3 cellular contexts compared by ENCODE assay signal in genomic region chr1:182240085-182240484, GRCh38.
"Had no signal": no experiment of that assay in that cellular context is flagged by ENCODE, and none has a peak within 500 bp of the region (broad histone marks: within the 10 kb centered on the region; RNA-seq: fewer than 3 reads in every experiment).

No MANE protein-coding gene starts in this region.

- DNase-seq: GDM1, GF-D8 had no signal

- ATAC-seq: GM12878 had no signal
